In genomic region chr7:100585511-100586265, GRCh38 we compare ENCODE assay signal across 8 cellular contexts. TPM values are rescaled to one million over a fixed set of nuclear protein-coding genes. Genes with fewer than 3 reads are reported as not detected.
DNase-seq lines count a peak whose midpoint lies in the region; ATAC-seq and TF ChIP-seq lines count a peak whose summit lies in the region.

A gene with protein sequence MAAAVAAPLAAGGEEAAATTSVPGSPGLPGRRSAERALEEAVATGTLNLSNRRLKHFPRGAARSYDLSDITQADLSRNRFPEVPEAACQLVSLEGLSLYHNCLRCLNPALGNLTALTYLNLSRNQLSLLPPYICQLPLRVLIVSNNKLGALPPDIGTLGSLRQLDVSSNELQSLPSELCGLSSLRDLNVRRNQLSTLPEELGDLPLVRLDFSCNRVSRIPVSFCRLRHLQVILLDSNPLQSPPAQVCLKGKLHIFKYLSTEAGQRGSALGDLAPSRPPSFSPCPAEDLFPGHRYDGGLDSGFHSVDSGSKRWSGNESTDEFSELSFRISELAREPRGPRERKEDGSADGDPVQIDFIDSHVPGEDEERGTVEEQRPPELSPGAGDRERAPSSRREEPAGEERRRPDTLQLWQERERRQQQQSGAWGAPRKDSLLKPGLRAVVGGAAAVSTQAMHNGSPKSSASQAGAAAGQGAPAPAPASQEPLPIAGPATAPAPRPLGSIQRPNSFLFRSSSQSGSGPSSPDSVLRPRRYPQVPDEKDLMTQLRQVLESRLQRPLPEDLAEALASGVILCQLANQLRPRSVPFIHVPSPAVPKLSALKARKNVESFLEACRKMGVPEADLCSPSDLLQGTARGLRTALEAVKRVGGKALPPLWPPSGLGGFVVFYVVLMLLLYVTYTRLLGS (minus strand): TSS chr7:100586129. CDS start chr7:100586100, 29 bp downstream.

- H3K36me3 Mint-ChIP-seq in activated CD4-positive, alpha-beta memory T cell treated with anti-CD3 and anti-CD28 coated beads for 36 hours, result peaks cover 9% of the 10 kb centered on the region
- H3K36me3 Mint-ChIP-seq in endodermal cell (ENCODE audit: low read depth), result peaks cover 6% of the 10 kb centered on the region

- H3K27me3 Mint-ChIP-seq in activated CD4-positive, alpha-beta memory T cell treated with anti-CD3 and anti-CD28 coated beads for 36 hours, result peaks cover 2% of the 10 kb centered on the region
- peaks cover 10% of the 10 kb centered on the region for H3K27me3 Mint-ChIP-seq in endodermal cell (ENCODE audit: insufficient read depth)

- WGBS in endodermal cell (ENCODE audit: insufficient coverage in 1 of 2, insufficient read length in 1 of 2), 2 experiments, result 0 to 3% methylated on average over 6 to 61 of the region's 61 CpGs
- 1% methylated on average over 31 to 39 of the region's 61 CpGs for whole genome bisulfite sequencing in thyroid gland, 2 donors

- H3K27me3 ChIP-seq in endodermal cell (ENCODE audit: control insufficient read depth, insufficient read depth, low read length, poor library complexity, severe bottlenecking) (no peaks in the 10 kb centered on the region), mucosa of rectum (ENCODE audit: control insufficient read depth in 2 of 2, insufficient read depth in 2 of 2, low read length in 2 of 2) (no peaks in the 10 kb centered on the region), thyroid gland (no peaks in the 10 kb centered on the region)

- H3K9me3 ChIP-seq in endodermal cell (ENCODE audit: control insufficient read depth, low read length), result no peaks in the 10 kb centered on the region
- H3K9me3 ChIP-seq in mucosa of rectum (ENCODE audit: control insufficient read depth in 2 of 2, low read length in 2 of 2), result no peaks in the 10 kb centered on the region
- no peaks in the 10 kb centered on the region for H3K9me3 ChIP-seq in thyroid gland

- peak within 1 kb of the TSS; percentile 87 for H3K27ac ChIP-seq in endodermal cell (ENCODE audit: low read depth, low read length)
- H3K27ac ChIP-seq in mucosa of rectum (ENCODE audit: low read depth in 2 of 2, low read length in 2 of 2), result peak within 1 kb of the TSS; percentile 99
- peak within 1 kb of the TSS; percentile 97 to 98 (median 98) for H3K27ac ChIP-seq in thyroid gland

- peak within 1 kb of the TSS; percentile 85 for H3K4me3 Mint-ChIP-seq in activated CD4-positive, alpha-beta memory T cell treated with anti-CD3 and anti-CD28 coated beads for 36 hours
- peak within 1 kb of the TSS; percentile 89 for H3K4me3 Mint-ChIP-seq in endodermal cell

- peak; percentile 83 for DNase-seq in GM13976 (ENCODE audit: low spot score)
- DNase-seq in HEK293T (ENCODE audit: extremely low spot score), result peak; percentile 61
- peak; percentile 32 for DNase-seq in NCI-H2107 treated with DMSO at 0.1 percent for 48 hours (lab: John Stamatoyannopoulos, UW; ENCODE audit: unreplicated experiment)
- peak; percentile 71 for DNase-seq in activated CD4-positive, alpha-beta memory T cell treated with anti-CD3 and anti-CD28 coated beads for 36 hours
- DNase-seq in endodermal cell, result peak; percentile 89
- peak; percentile 73 to 77 for DNase-seq in thyroid gland

- H3K4me3 ChIP-seq in endodermal cell (ENCODE audit: low read length) (peak within 1 kb of the TSS; percentile 94), mucosa of rectum (ENCODE audit: low read length in 2 of 2) (peak within 1 kb of the TSS; percentile 91 to 97), thyroid gland (replicated peaks in 1 of 3) (peak within 1 kb of the TSS; percentile 63 to 96 (median 68))

- peak; percentile 94 to 95 for TF ChIP-seq POLR2A in thyroid gland (IDR thresholded peaks at IDR 0.05)

- no peak for ATAC-seq in HG03469 (IDR thresholded peaks at IDR 0.05; ENCODE audit: unreplicated experiment)

- H3K4me1 ChIP-seq in endodermal cell (ENCODE audit: control insufficient read depth, insufficient read depth, low read length), result peaks cover 9% of the 10 kb centered on the region
- peaks cover 21 to 30% of the 10 kb centered on the region in 2 donors for H3K4me1 ChIP-seq in mucosa of rectum (ENCODE audit: control insufficient read depth in 2 of 2, insufficient read depth in 2 of 2, low read length in 2 of 2)
- peaks cover 36 to 37% of the 10 kb centered on the region in 2 donors for H3K4me1 ChIP-seq in thyroid gland

- TF ChIP-seq CTCF in GM13976 (IDR thresholded peaks at IDR 0.05; ENCODE audit: borderline replicate concordance, control extremely low read depth, extremely low read depth, insufficient read depth, missing control alignments) (no peak), endodermal cell (conservative IDR thresholded peaks at IDR 0.05) (no peak), thyroid gland (IDR thresholded peaks at IDR 0.05) (peak in 1 of 6 experiments; percentile 17)

- no peaks in the 10 kb centered on the region for H3K9me3 Mint-ChIP-seq in activated CD4-positive, alpha-beta memory T cell treated with anti-CD3 and anti-CD28 coated beads for 36 hours
- H3K9me3 Mint-ChIP-seq in endodermal cell, result no peaks in the 10 kb centered on the region

- H3K4me1 Mint-ChIP-seq in activated CD4-positive, alpha-beta memory T cell treated with anti-CD3 and anti-CD28 coated beads for 36 hours (ENCODE audit: low read depth), result peaks cover 20% of the 10 kb centered on the region
- peaks cover 39% of the 10 kb centered on the region for H3K4me1 Mint-ChIP-seq in endodermal cell

- H3K27ac Mint-ChIP-seq in activated CD4-positive, alpha-beta memory T cell treated with anti-CD3 and anti-CD28 coated beads for 36 hours, result peak within 1 kb of the TSS; percentile 98
- peak within 1 kb of the TSS; percentile 96 for H3K27ac Mint-ChIP-seq in endodermal cell

- H3K9ac ChIP-seq in endodermal cell (ENCODE audit: extremely low read depth, low read length, poor library complexity, severe bottlenecking) (peak within 1 kb of the TSS; percentile 87), mucosa of rectum (ENCODE audit: low read depth in 1 of 2, low read length in 2 of 2) (peak within 1 kb of the TSS; percentile 88 to 96)

- POLR2A ChIA-PET in HEK293T (lab: Yijun Ruan, JAX), result interaction anchor here (0.5 to 3.3 kb wide), 34 partner anchors 8 to 304 kb away, joined by 3 to 40 read pairs (median 4); partner anchors contain the start of genes AGFG2, GIGYF1, GNB2 and MOSPD3
- POLR2A ChIA-PET in activated CD4-positive, alpha-beta memory T cell treated with anti-CD3 and anti-CD28 coated beads for 36 hours (lab: Charles Lee), result interaction anchor here (0.7 to 4.1 kb wide), 24 partner anchors 11 to 460 kb away, joined by 3 to 31 read pairs (median 4); partner anchors contain the start of genes AGFG2, GNB2, MOSPD3 and POP7

- intact Hi-C loops in activated CD4-positive, alpha-beta memory T cell treated with anti-CD3 and anti-CD28 coated beads for 36 hours (cut with micrococcal nuclease), result loop anchor here (1.0 to 5.0 kb wide), 9 partner anchors 17 to 156 kb away; partner anchors contain the start of genes GIGYF1, GNB2, MEPCE and MOSPD3
- intact Hi-C loops in thyroid gland (cut with DNase I), result no loop called here

- H3K36me3 ChIP-seq in endodermal cell (ENCODE audit: control insufficient read depth, insufficient read depth, low read length) (peaks cover 21% of the 10 kb centered on the region), mucosa of rectum (ENCODE audit: control insufficient read depth in 2 of 2, insufficient read depth in 2 of 2, low read length in 2 of 2) (peaks cover 17 to 19% of the 10 kb centered on the region in 2 donors), thyroid gland (peaks cover 14% of the 10 kb centered on the region in 2 donors)

- in situ Hi-C loops in GM13976 (cut with MboI; ENCODE audit: low sequenced_read_pairs, unreplicated experiment), result no loop called here

- CTCF ChIA-PET in HEK293T (lab: Yijun Ruan, JAX), result interaction anchor here (0.6 to 1.5 kb wide), 10 partner anchors 9 to 140 kb away, joined by 3 to 6 read pairs (median 4); partner anchors contain the start of genes MOSPD3, PCOLCE and POP7
- CTCF ChIA-PET in activated CD4-positive, alpha-beta memory T cell treated with anti-CD3 and anti-CD28 coated beads for 36 hours (lab: Charles Lee), result interaction anchor here (0.7 to 4.6 kb wide), 17 partner anchors 10 to 378 kb away, joined by 3 to 38 read pairs (median 8); partner anchors contain the start of genes GIGYF1, MOSPD3 and POP7

TF ChIP-seq in HEK293T, 16 proteins besides CTCF, POLR2A, EP300 and RAD21:
- no peak for TF ChIP-seq SUZ12 (IDR thresholded peaks at IDR 0.05)
- no peak for TF ChIP-seq BHLHE40 (IDR thresholded peaks at IDR 0.05; ENCODE audit: borderline replicate concordance)
- no peak for TF ChIP-seq NFRKB (IDR thresholded peaks at IDR 0.05)
- TF ChIP-seq L3MBTL2 (conservative IDR thresholded peaks at IDR 0.05), result no peak
- TF ChIP-seq CTBP1 (IDR thresholded peaks at IDR 0.05; ENCODE audit: borderline replicate concordance), result no peak
- TF ChIP-seq LEF1 (IDR thresholded peaks at IDR 0.05; ENCODE audit: borderline replicate concordance), result peak; percentile 67; the same call in 1 of the 2 replicates
- no peak for TF ChIP-seq FOXK2 (IDR thresholded peaks at IDR 0.05)
- no peak for TF ChIP-seq ARNT (IDR thresholded peaks at IDR 0.05)
- TF ChIP-seq HDGF (IDR thresholded peaks at IDR 0.05; ENCODE audit: borderline replicate concordance), result no peak
- no peak for TF ChIP-seq SP1 (IDR thresholded peaks at IDR 0.05)
- no peak for TF ChIP-seq ZNF384 (IDR thresholded peaks at IDR 0.05)
- no peak for TF ChIP-seq PKNOX1 (IDR thresholded peaks at IDR 0.05)
- TF ChIP-seq FOXM1 (IDR thresholded peaks at IDR 0.05; ENCODE audit: borderline replicate concordance), result peak; percentile 89
- TF ChIP-seq TARDBP (IDR thresholded peaks at IDR 0.05), result no peak
- no peak for TF ChIP-seq FOXA1 (IDR thresholded peaks at IDR 0.05)
- TF ChIP-seq ELF4 (IDR thresholded peaks at IDR 0.05), result peak; percentile 87

RNA-seq across cellular contexts. Expression of the gene that starts here (rescaled TPM):
- total RNA-seq in activated CD4-positive, alpha-beta memory T cell treated with anti-CD3 and anti-CD28 coated beads for 36 hours, result 10 to 100 TPM; 93.4 to 97.7 TPM
- total RNA-seq in endodermal cell (10 to 100 TPM; 49.4 to 56.0 TPM), thyroid gland (100 to 1,000 TPM in 1 of 4 donors, 10 to 100 TPM in 3; 55.0 to 107 (median 76.6) TPM)
- polyA plus RNA-seq in endodermal cell (2013, experiment 1 of 2), result 50.6 TPM
- 40.0 TPM for polyA plus RNA-seq in endodermal cell (2013, experiment 2 of 2)

Comparison
In these comparisons a context has a peak if more than half of its experiments do, and no peak if none do; other contexts are left out.
1. DNase-seq: peak in every context shown above with its lines; median percentile 89 in endodermal cell; 83 in GM13976; 75 in thyroid gland; 71 in activated CD4-positive, alpha-beta memory T cell treated with anti-CD3 and anti-CD28 coated beads for 36 hours; 61 in HEK293T; 32 in NCI-H2107 treated with DMSO at 0.1 percent for 48 hours.